In genomic region chr10:30433286-30433778, GRCh38 we compare ENCODE assay signal across 8 cellular contexts. TPM values are rescaled to one million over a fixed set of nuclear protein-coding genes. Genes with fewer than 3 reads are reported as not detected.
DNase-seq lines count a peak whose midpoint lies in the region; ATAC-seq and TF ChIP-seq lines count a peak whose summit lies in the region.

No MANE protein-coding gene starts in this region.

- H3K27me3 ChIP-seq in Panc1 (ENCODE audit: control insufficient read depth, insufficient read depth, low read length) = no peaks in the 10 kb centered on the region
- H3K27me3 ChIP-seq in adrenal gland = no peaks in the 10 kb centered on the region
- H3K27me3 ChIP-seq in right atrium auricular region = no peaks in the 10 kb centered on the region

- 0 to 1% (median 0%) methylated on average over 12 to 38 of the region's 38 CpGs for WGBS in adrenal gland, 4 donors

- peak; percentile 27 for ATAC-seq in HG02885 (IDR thresholded peaks at IDR 0.05; ENCODE audit: poor library complexity, unreplicated experiment)
- peak; percentile 46 for ATAC-seq in Panc1

- TF ChIP-seq CTCF in Panc1 (IDR thresholded peaks at IDR 0.05) = no peak
- no peak for TF ChIP-seq CTCF in adrenal gland (IDR thresholded peaks at IDR 0.05)
- no peak for TF ChIP-seq CTCF in right atrium auricular region (IDR thresholded peaks at IDR 0.05)

- BruUV-seq in Panc1 (replicated peaks; lab: Mats Ljungman, UMichigan) = no TSS peak

- H3K27ac ChIP-seq in Panc1 (ENCODE audit: low read length) = peak overlapping the region; percentile 85
- H3K27ac ChIP-seq in adrenal gland = peak overlapping the region; percentile 95 to 99 (median 97)
- peak overlapping the region; percentile 99 for H3K27ac ChIP-seq in right atrium auricular region

- DNase-seq in NCI-H510A treated with DMSO at 0.1 percent for 48 hours (lab: John Stamatoyannopoulos, UW) (peak; percentile 46), NCI-H510A (lab: John Stamatoyannopoulos, UW) (no peak), Panc1 (ENCODE audit: low read depth, low spot score) (no peak), adrenal gland (peak; percentile 73 to 91 (median 87)), right atrium auricular region (ENCODE audit: low spot score) (peak; percentile 95), renal cortical epithelial cell (ENCODE audit: low read depth) (peak; percentile 67), NCI-H774 (lab: John Stamatoyannopoulos, UW) (no peak)

- H3K36me3 ChIP-seq in Panc1 (ENCODE audit: control insufficient read depth, insufficient read depth, low read length) (no peaks in the 10 kb centered on the region; the same call in 1 of the 2 replicates), adrenal gland (replicated peaks in 1 of 2) (no peaks in the 10 kb centered on the region), right atrium auricular region (no peaks in the 10 kb centered on the region)

- H3K4me3 ChIP-seq in Panc1 (ENCODE audit: low read depth in 2 of 2, low read length in 2 of 2) = peak overlapping the region; percentile 66 to 79
- peak overlapping the region; percentile 56 to 90 (median 86) for H3K4me3 ChIP-seq in adrenal gland
- peak overlapping the region; percentile 87 to 97 for H3K4me3 ChIP-seq in right atrium auricular region

- POLR2A ChIA-PET in Panc1 (lab: Charles Lee) = interaction anchor here (0.7 kb wide), 1 partner anchor 443 kb away, joined by 6 read pairs; no protein-coding TSS in a partner anchor

- CTCF ChIA-PET in Panc1 (lab: Charles Lee) = no interaction called here

- in situ Hi-C loops in Panc1 (cut with HindIII; ENCODE audit: low pct_unique_long_range_greater_than_20kb, low sequenced_read_pairs) = no loop called here

- H3K4me1 ChIP-seq in Panc1 (ENCODE audit: control insufficient read depth, insufficient read depth, low read length) (peaks cover 21% of the 10 kb centered on the region), adrenal gland (replicated peaks in 1 of 2) (peaks cover 7 to 27% of the 10 kb centered on the region in 2 donors), right atrium auricular region (peaks cover 0 to 56% of the 10 kb centered on the region in 2 donors)

- no peak for TF ChIP-seq POLR2A in adrenal gland (IDR thresholded peaks at IDR 0.05)

- intact Hi-C loops in Panc1 (cut with micrococcal nuclease; ENCODE audit: unreplicated experiment) (no loop called here), adrenal gland (cut with DNase I) (no loop called here)

- no peaks in the 10 kb centered on the region for H3K9me3 ChIP-seq in Panc1 (ENCODE audit: control insufficient read depth, insufficient read depth, low read depth, low read length)
- no peaks in the 10 kb centered on the region for H3K9me3 ChIP-seq in adrenal gland (replicated peaks in 1 of 3)
- H3K9me3 ChIP-seq in right atrium auricular region = no peaks in the 10 kb centered on the region

RNA-seq across cellular contexts. Expression of gene MAP3K8, which starts 0.7 kb away (rescaled TPM):
- 4.8 TPM for total RNA-seq in Panc1 (2021; ENCODE audit: unreplicated experiment)
- 1.3 TPM for polyA plus RNA-seq in Panc1 (2012; ENCODE audit: insufficient read length)
- total RNA-seq in adrenal gland = 10 to 100 TPM in 7 of 8 donors, 1 to 10 TPM in 1; 2.0 to 58.0 (median 27.1) TPM
- polyA plus RNA-seq in adrenal gland = 10 to 100 TPM; 13.4 to 32.4 (median 13.7) TPM
- 10 to 100 TPM; 10.6 to 18.9 TPM for total RNA-seq in right atrium auricular region
- total RNA-seq in renal cortical epithelial cell = 2.1 and 10.9 TPM in 2 replicates

Comparison
In these comparisons a context has a peak if more than half of its experiments do, and no peak if none do; other contexts are left out.
1. DNase-seq: peak in NCI-H510A treated with DMSO at 0.1 percent for 48 hours (single experiment), adrenal gland (7 of 7), right atrium auricular region (single experiment) and renal cortical epithelial cell (single experiment); none in NCI-H510A (single experiment), Panc1 (single experiment) and NCI-H774 (single experiment).
2. Peak in every context shown above with its lines, with median percentiles within 50 percentile points of each other: H3K27ac ChIP-seq and H3K4me3 ChIP-seq.